8 cellular contexts compared by ENCODE assay signal in the genomic region with DNA sequence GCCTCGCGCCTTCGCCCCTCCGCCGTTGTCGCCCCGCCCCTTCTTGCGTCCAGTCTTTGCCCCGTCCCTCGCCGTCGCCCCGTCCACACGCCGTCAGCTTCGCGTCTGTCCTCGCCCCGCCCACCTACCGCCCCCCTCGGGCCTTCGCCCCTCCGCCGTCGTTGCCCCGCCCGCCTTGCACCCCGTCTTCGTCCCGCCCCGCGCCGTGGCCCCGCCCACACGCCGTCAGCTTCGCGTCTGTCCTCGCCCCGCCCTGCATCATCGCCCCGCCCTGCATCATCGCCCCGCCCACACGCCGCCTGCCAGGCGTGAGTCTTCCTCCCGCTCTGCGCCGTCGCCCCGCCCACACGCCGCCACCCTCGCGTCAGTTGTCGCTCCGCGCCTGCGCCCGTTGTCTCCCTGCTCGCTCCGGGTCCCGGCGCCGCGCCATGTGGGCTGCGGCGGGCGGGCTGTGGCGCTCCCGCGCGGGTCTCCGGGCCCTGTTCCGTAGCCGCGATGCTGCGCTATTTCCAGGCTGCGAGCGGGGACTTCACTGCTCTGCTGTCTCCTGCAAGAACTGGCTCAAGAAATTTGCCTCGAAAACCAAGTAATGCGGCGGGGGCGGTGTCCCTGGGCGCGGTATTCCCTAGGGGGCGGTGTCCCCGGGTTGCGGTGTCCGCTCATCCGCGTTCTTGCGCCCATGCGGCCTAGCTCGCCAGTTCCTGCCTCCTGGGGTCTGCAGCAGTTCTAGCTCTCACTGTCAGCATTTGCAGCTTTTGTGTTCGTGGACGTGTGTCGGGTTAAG. TPM values are rescaled to one million over a fixed set of nuclear protein-coding genes. Genes with fewer than 3 reads are reported as not detected.
A peak's percentile ranks its signal among the peaks of the same experiment; 100 is the strongest.
DNase-seq lines count a peak whose midpoint lies in the region; TF ChIP-seq lines count a peak whose summit lies in the region.

Gene RBFA, plus strand, starts transcription at position 367 of the 784 bp plus-strand sequence. Its CDS starts 62 bp downstream, at position 429.

- H3K27me3 ChIP-seq in HAP-1 (ENCODE audit: low read depth) (no peaks in the 10 kb centered on the region), MG63 (no peaks in the 10 kb centered on the region), neural progenitor cell (peaks cover 4% of the 10 kb centered on the region)

- H3K4me1 ChIP-seq in HAP-1 (peaks cover 6% of the 10 kb centered on the region), neural progenitor cell (peaks cover 8% of the 10 kb centered on the region)

- in situ Hi-C loops in G401 (cut with HindIII; ENCODE audit: low sequenced_read_pairs) (no loop called here), HAP-1 (cut with MboI; ENCODE audit: low sequenced_read_pairs) (no loop called here)

- H3K36me3 ChIP-seq in HAP-1 (replicated peaks): peaks cover 11% of the 10 kb centered on the region; the same call in 1 of the 2 replicates
- peaks cover 13% of the 10 kb centered on the region for H3K36me3 ChIP-seq in MG63
- H3K36me3 ChIP-seq in neural progenitor cell: no peaks in the 10 kb centered on the region

- peak within 1 kb of the TSS; percentile 71 for H3K9ac ChIP-seq in neural progenitor cell

- peaks cover 16% of the 10 kb centered on the region for H4K20me1 ChIP-seq in neural progenitor cell (ENCODE audit: low read depth)

- peak within 1 kb of the TSS; percentile 96 for H3K4me3 Mint-ChIP-seq in neural progenitor cell

- H2AFZ ChIP-seq in neural progenitor cell (replicated peaks): peak within 1 kb of the TSS; percentile 82

- peak within 1 kb of the TSS; percentile 95 for H3K4me2 ChIP-seq in neural progenitor cell

- H3K9me3 ChIP-seq in HAP-1 (no peaks in the 10 kb centered on the region), MG63 (no peaks in the 10 kb centered on the region), neural progenitor cell (ENCODE audit: low read depth) (no peaks in the 10 kb centered on the region)

- peaks cover 13% of the 10 kb centered on the region for H3K36me3 Mint-ChIP-seq in neural progenitor cell

- peaks cover 23% of the 10 kb centered on the region for H3K4me1 Mint-ChIP-seq in neural progenitor cell

- H3K79me2 ChIP-seq in neural progenitor cell (ENCODE audit: low read depth): peaks cover 28% of the 10 kb centered on the region

- DNase-seq in G401 (ENCODE audit: low spot score): peak; percentile 98
- peak; percentile 95 to 100 for DNase-seq in HAP-1 (ENCODE audit: low spot score in 2 of 2)
- peak; percentile 97 for DNase-seq in MG63
- peak; percentile 96 for DNase-seq in SHP77 treated with DMSO at 0.1 percent for 48 hours (lab: John Stamatoyannopoulos, UW)
- peak; percentile 100 for DNase-seq in activated gamma-delta T cell (lab: John Stamatoyannopoulos, UW)
- peak; percentile 98 to 100 for DNase-seq in foreskin fibroblast
- DNase-seq in neural progenitor cell (ENCODE audit: low spot score): peak; percentile 100
- peak; percentile 94 for DNase-seq in stromal cell of bone marrow (ENCODE audit: low read depth)

- peak within 1 kb of the TSS; percentile 80 for H3K27ac Mint-ChIP-seq in neural progenitor cell

- TF ChIP-seq CTCF in foreskin fibroblast (IDR thresholded peaks at IDR 0.05; ENCODE audit: low read depth, low read length) (peak; percentile 32), neural progenitor cell (IDR thresholded peaks at IDR 0.05) (peak; percentile 56)

- H3F3A ChIP-seq in neural progenitor cell (ENCODE audit: low read depth): peaks cover 16% of the 10 kb centered on the region

- H3K4me3 ChIP-seq in HAP-1 (peak within 1 kb of the TSS; percentile 88), MG63 (peak within 1 kb of the TSS; percentile 97), foreskin fibroblast (ENCODE audit: low read depth in 1 of 2, low read length in 2 of 2) (peak within 1 kb of the TSS; percentile 70 to 81), neural progenitor cell (peak within 1 kb of the TSS; percentile 73)

- peaks cover 5% of the 10 kb centered on the region for H3K27me3 Mint-ChIP-seq in neural progenitor cell (ENCODE audit: insufficient read depth, low read depth)

- peaks cover 3% of the 10 kb centered on the region for H3K9me3 Mint-ChIP-seq in neural progenitor cell

- H3K27ac ChIP-seq in neural progenitor cell: peak within 1 kb of the TSS; percentile 87

RNA-seq across cellular contexts. Expression of gene RBFA, which starts in this region (rescaled TPM):
- total RNA-seq in G401 (2014; rRNA removed; shearing (Covaris generic)): 45.1 and 48.6 TPM in 2 replicates
- 35.0 and 50.7 TPM in 2 replicates for total RNA-seq in MG63 (2014; rRNA removed; shearing (Covaris generic); ENCODE audit: low replicate concordance)
- total RNA-seq in neural progenitor cell (ENCODE audit: low replicate concordance): 22.9 and 39.4 TPM in 2 replicates

Comparison
In these comparisons a context has a peak if more than half of its experiments do, and no peak if none do; other contexts are left out.
1. Peak in every context shown above with its lines: DNase-seq, H3K4me3 ChIP-seq and H3K27ac ChIP-seq.